9 cellular contexts compared by ENCODE assay signal in genomic region chr2:17068016-17068415, GRCh38.
"Had no signal": no experiment of that assay in that cellular context is flagged by ENCODE, and none has a peak within 500 bp of the region (broad histone marks: within the 10 kb centered on the region; RNA-seq: fewer than 3 reads in every experiment).

No MANE protein-coding gene starts in this region.

- FAIRE-seq: H1, H54 had no signal

- H3K27ac Mint-ChIP-seq: GM23338, H9, HFFc6 had no signal

- H3K4me3 Mint-ChIP-seq: GM23338, H9, HFFc6 had no signal

- H3K4me1 Mint-ChIP-seq: GM23338 had no signal

- DNase-seq: GM23248, GOT3, H7, H9, HCEC 1CT, HFFc6 had no signal
